ENCODE assay signal across 8 cellular contexts in genomic region chr5:72280655-72281069, GRCh38. TPM values are rescaled to one million over a fixed set of nuclear protein-coding genes. Genes with fewer than 3 reads are reported as not detected.
DNase-seq lines count a peak whose midpoint lies in the region; ATAC-seq and TF ChIP-seq lines count a peak whose summit lies in the region.

No MANE protein-coding gene starts in this region.

- peaks cover 22% of the 10 kb centered on the region for H3K9me3 Mint-ChIP-seq in nephron
- no peaks in the 10 kb centered on the region for H3K9me3 Mint-ChIP-seq in stimulated activated effector memory CD8-positive, alpha-beta T cell treated with anti-CD3 and anti-CD28 coated beads, Interleukin-12 subunit alpha, Interleukin-12 subunit beta, amount 100 ng/mL, for 72 hours

- H3K4me1 Mint-ChIP-seq in nephron, result peaks cover 32% of the 10 kb centered on the region
- no peaks in the 10 kb centered on the region for H3K4me1 Mint-ChIP-seq in stimulated activated effector memory CD8-positive, alpha-beta T cell treated with anti-CD3 and anti-CD28 coated beads, Interleukin-12 subunit alpha, Interleukin-12 subunit beta, amount 100 ng/mL, for 72 hours

- no peaks in the 10 kb centered on the region for H3K9me3 ChIP-seq in Loucy (ENCODE audit: insufficient read depth, low read depth, low read length)

- H3K9ac ChIP-seq in Loucy (ENCODE audit: low read depth, low read length, poor library complexity, severe bottlenecking), result no peak overlapping the region

- H3K27ac Mint-ChIP-seq in nephron, result peak overlapping the region in 2 of 3 experiments; percentile 59 to 92
- H3K27ac Mint-ChIP-seq in stimulated activated effector memory CD8-positive, alpha-beta T cell treated with anti-CD3 and anti-CD28 coated beads, Interleukin-12 subunit alpha, Interleukin-12 subunit beta, amount 100 ng/mL, for 72 hours, result no peak overlapping the region

- H3K36me3 Mint-ChIP-seq in nephron (ENCODE audit: low read depth), result peaks cover 52% of the 10 kb centered on the region
- peaks cover 45% of the 10 kb centered on the region for H3K36me3 Mint-ChIP-seq in stimulated activated effector memory CD8-positive, alpha-beta T cell treated with anti-CD3 and anti-CD28 coated beads, Interleukin-12 subunit alpha, Interleukin-12 subunit beta, amount 100 ng/mL, for 72 hours

- H4K20me1 ChIP-seq in Loucy (ENCODE audit: insufficient read depth, low read length, poor library complexity, severe bottlenecking), result no peaks in the 10 kb centered on the region

- no peak overlapping the region for H3K4me2 ChIP-seq in Loucy (ENCODE audit: low read depth, low read length, poor library complexity, severe bottlenecking)

- in situ Hi-C loops in Caki2 (cut with HindIII; ENCODE audit: low pct_unique_long_range_greater_than_20kb, low sequenced_read_pairs), result no loop called here

- no peaks in the 10 kb centered on the region for H3K27me3 Mint-ChIP-seq in nephron (ENCODE audit: low read depth)

- H3K4me1 ChIP-seq in Loucy (ENCODE audit: insufficient read depth, low read length, poor library complexity, severe bottlenecking), result peaks cover 15% of the 10 kb centered on the region

- H3K36me3 ChIP-seq in Loucy (ENCODE audit: insufficient read depth, low read length), result peaks cover 15% of the 10 kb centered on the region; the same call in 1 of the 2 replicates

- no peaks in the 10 kb centered on the region for H3K27me3 ChIP-seq in Loucy (ENCODE audit: insufficient read depth, low read length, poor library complexity, severe bottlenecking)

- H3K4me3 Mint-ChIP-seq in nephron, result no peak overlapping the region
- no peak overlapping the region for H3K4me3 Mint-ChIP-seq in stimulated activated effector memory CD8-positive, alpha-beta T cell treated with anti-CD3 and anti-CD28 coated beads, Interleukin-12 subunit alpha, Interleukin-12 subunit beta, amount 100 ng/mL, for 72 hours

- TF ChIP-seq CTCF in Loucy (conservative IDR thresholded peaks at IDR 0.05; ENCODE audit: low read length) (peak; percentile 67), nephron (IDR thresholded peaks at IDR 0.05; ENCODE audit: unreplicated experiment in 3 of 3) (peak; percentile 42 to 51 (median 49))

- peak; percentile 30 for DNase-seq in Caki2 (ENCODE audit: low read depth)
- peak; percentile 71 for DNase-seq in dermis blood vessel endothelial cell
- no peak for DNase-seq in stimulated activated effector memory CD8-positive, alpha-beta T cell treated with anti-CD3 and anti-CD28 coated beads, Interleukin-12 subunit alpha, Interleukin-12 subunit beta, amount 100 ng/mL, for 72 hours (ENCODE audit: low spot score in 2 of 2)
- no peak for DNase-seq in RPMI8226
- DNase-seq in stimulated activated CD4-positive, alpha-beta T cell treated with anti-CD3 and anti-CD28 coated beads, Interleukin-12 subunit alpha, Interleukin-12 subunit beta, amount 100 ng/mL, for 4 hours, result no peak

- no peaks in the 10 kb centered on the region for H3K9me2 ChIP-seq in Loucy (replicated peaks; ENCODE audit: low read depth, low read length)

- no peaks in the 10 kb centered on the region for H3F3A ChIP-seq in Loucy (ENCODE audit: low read depth)

- peaks cover 2% of the 10 kb centered on the region; the same call in 1 of the 2 replicates for H3K79me2 ChIP-seq in Loucy (ENCODE audit: insufficient read depth, low read length)

- no peak overlapping the region for H3K4me3 ChIP-seq in Loucy (ENCODE audit: low read length, poor library complexity, severe bottlenecking)

- H2AFZ ChIP-seq in Loucy (ENCODE audit: low read length), result no peak overlapping the region

- no peak for ATAC-seq in stimulated activated effector memory CD8-positive, alpha-beta T cell treated with anti-CD3 and anti-CD28 coated beads, Interleukin-12 subunit alpha, Interleukin-12 subunit beta, amount 100 ng/mL, for 72 hours
- no peak for ATAC-seq in HG03354 (IDR thresholded peaks at IDR 0.05; ENCODE audit: poor library complexity, severe bottlenecking, unreplicated experiment)

RNA-seq across cellular contexts. Expression of gene MRPS27, which starts 39.4 kb away (rescaled TPM):
- total RNA-seq in Caki2 (2014; rRNA removed; shearing (Covaris generic); ENCODE audit: low replicate concordance), result 68.3 and 76.8 TPM in 2 replicates
- total RNA-seq in dermis blood vessel endothelial cell, result 75.6 and 91.2 TPM in 2 replicates

RNA-seq across cellular contexts. Expression of gene PTCD2, which starts 39.5 kb away (rescaled TPM):
- 6.3 and 9.7 TPM in 2 replicates for total RNA-seq in Caki2 (2014; rRNA removed; shearing (Covaris generic); ENCODE audit: low replicate concordance)
- total RNA-seq in dermis blood vessel endothelial cell, result 3.9 and 6.0 TPM in 2 replicates

Comparison
In these comparisons a context has a peak if more than half of its experiments do, and no peak if none do; other contexts are left out.
1. DNase-seq: peak in Caki2 (single experiment) and dermis blood vessel endothelial cell (single experiment); none in stimulated activated effector memory CD8-positive, alpha-beta T cell treated with anti-CD3 and anti-CD28 coated beads, Interleukin-12 subunit alpha, Interleukin-12 subunit beta, amount 100 ng/mL, for 72 hours (0 of 2), RPMI8226 (single experiment) and stimulated activated CD4-positive, alpha-beta T cell treated with anti-CD3 and anti-CD28 coated beads, Interleukin-12 subunit alpha, Interleukin-12 subunit beta, amount 100 ng/mL, for 4 hours (single experiment).